Comparison of ENCODE assay signal across 3 cellular contexts in the genomic region with DNA sequence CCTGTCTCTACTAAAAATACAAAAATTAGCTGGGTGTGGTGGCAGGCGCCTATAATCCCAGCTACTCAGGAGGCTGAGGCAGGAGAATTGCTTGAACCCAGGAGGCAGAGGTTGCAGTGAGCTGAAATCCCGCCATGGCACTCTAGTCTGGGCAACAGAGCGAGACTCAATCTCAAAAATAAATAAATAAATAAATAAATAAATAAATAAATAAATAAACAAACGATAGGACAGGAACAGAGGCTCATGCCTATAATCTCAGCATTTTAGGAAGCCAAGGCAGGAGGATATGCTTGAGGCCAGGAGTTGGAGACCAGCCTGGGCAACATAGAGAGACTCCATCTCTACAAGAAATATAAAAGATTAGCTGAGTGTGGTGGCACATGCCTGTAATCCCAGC.
A peak's percentile ranks its signal among the peaks of the same experiment; 100 is the strongest.
TF ChIP-seq lines count a peak whose summit lies in the region.

No MANE protein-coding gene starts in this region.

TF ChIP-seq in A549, 52 proteins besides CTCF, POLR2A, EP300 and RAD21:
- TF ChIP-seq ZC3H11A (IDR thresholded peaks at IDR 0.05): peak; percentile 53

TF ChIP-seq in HEK293, 187 proteins besides CTCF, POLR2A, EP300 and RAD21 (continues in another document):
- TF ChIP-seq ZNF266 (tag by site-specific recombination; IDR thresholded peaks at IDR 0.05; ENCODE audit: low read depth) (peak; percentile 55; the same call in 1 of the 2 replicates), ZNF654 (tag by site-specific recombination; IDR thresholded peaks at IDR 0.05; ENCODE audit: low read depth) (peak; percentile 17; the same call in 1 of the 2 replicates), ZNF560 (tag by site-specific recombination; IDR thresholded peaks at IDR 0.05; ENCODE audit: borderline replicate concordance) (peak; percentile 27; the same call in 1 of the 2 replicates), REST (tag by site-specific recombination; IDR thresholded peaks at IDR 0.05) (0 out of 2 replicates have a peak, but pooled peaks have one; percentile 20), ZNF623 (tag by site-specific recombination; IDR thresholded peaks at IDR 0.05) (peak; percentile 56), ZXDB (tag by site-specific recombination; IDR thresholded peaks at IDR 0.05) (peak; percentile 37; the same call in 1 of the 2 replicates), ZBTB8A (tag by site-specific recombination; IDR thresholded peaks at IDR 0.05) (peak; percentile 58; the same call in 1 of the 2 replicates), ZNF664 (tag by site-specific recombination; IDR thresholded peaks at IDR 0.05) (0 out of 2 replicates have a peak, but pooled peaks have one; percentile 21), ZNF629 (tag by site-specific recombination; IDR thresholded peaks at IDR 0.05) (peak; percentile 17; the same call in 1 of the 2 replicates), ZNF558 (tag by site-specific recombination; IDR thresholded peaks at IDR 0.05) (0 out of 2 replicates have a peak, but pooled peaks have one; percentile 33), ZNF555 (tag by site-specific recombination; conservative IDR thresholded peaks at IDR 0.05) (peak; percentile 67)
- TF ChIP-seq, protein P1, sequence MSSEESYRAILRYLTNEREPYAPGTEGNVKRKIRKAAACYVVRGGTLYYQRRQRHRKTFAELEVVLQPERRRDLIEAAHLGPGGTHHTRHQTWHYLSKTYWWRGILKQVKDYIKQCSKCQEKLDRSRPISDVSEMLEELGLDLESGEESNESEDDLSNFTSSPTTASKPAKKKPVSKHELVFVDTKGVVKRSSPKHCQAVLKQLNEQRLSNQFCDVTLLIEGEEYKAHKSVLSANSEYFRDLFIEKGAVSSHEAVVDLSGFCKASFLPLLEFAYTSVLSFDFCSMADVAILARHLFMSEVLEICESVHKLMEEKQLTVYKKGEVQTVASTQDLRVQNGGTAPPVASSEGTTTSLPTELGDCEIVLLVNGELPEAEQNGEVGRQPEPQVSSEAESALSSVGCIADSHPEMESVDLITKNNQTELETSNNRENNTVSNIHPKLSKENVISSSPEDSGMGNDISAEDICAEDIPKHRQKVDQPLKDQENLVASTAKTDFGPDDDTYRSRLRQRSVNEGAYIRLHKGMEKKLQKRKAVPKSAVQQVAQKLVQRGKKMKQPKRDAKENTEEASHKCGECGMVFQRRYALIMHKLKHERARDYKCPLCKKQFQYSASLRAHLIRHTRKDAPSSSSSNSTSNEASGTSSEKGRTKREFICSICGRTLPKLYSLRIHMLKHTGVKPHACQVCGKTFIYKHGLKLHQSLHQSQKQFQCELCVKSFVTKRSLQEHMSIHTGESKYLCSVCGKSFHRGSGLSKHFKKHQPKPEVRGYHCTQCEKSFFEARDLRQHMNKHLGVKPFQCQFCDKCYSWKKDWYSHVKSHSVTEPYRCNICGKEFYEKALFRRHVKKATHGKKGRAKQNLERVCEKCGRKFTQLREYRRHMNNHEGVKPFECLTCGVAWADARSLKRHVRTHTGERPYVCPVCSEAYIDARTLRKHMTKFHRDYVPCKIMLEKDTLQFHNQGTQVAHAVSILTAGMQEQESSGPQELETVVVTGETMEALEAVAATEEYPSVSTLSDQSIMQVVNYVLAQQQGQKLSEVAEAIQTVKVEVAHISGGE (tag by site-specific recombination; conservative IDR thresholded peaks at IDR 0.05; ENCODE audit: low read depth): peak; percentile 63

TF ChIP-seq in K562, 482 proteins besides CTCF, POLR2A, EP300 and RAD21:
- peak; percentile 35; the same call in 1 of the 2 replicates for TF ChIP-seq ZC3H11A (IDR thresholded peaks at IDR 0.05; ENCODE audit: low read depth, low read length)
TF ChIP-seq in K562: peak in this region for 1; not testable (repeated sequence) for 481.
